8 cellular contexts compared by ENCODE assay signal in genomic region chr11:57456960-57457642, GRCh38. TPM values are rescaled to one million over a fixed set of nuclear protein-coding genes. Genes with fewer than 3 reads are reported as not detected.
DNase-seq lines count a peak whose midpoint lies in the region; ATAC-seq, FAIRE-seq and TF ChIP-seq lines count a peak whose summit lies in the region.

No MANE protein-coding gene starts in this region.

- peak; percentile 48 to 77 for ATAC-seq in A549
- peak; percentile 48 for ATAC-seq in GM18505 (IDR thresholded peaks at IDR 0.05; ENCODE audit: unreplicated experiment)
- ATAC-seq in HG03064 (IDR thresholded peaks at IDR 0.05; ENCODE audit: low read depth, unreplicated experiment): peak; percentile 65

- no peak for TF ChIP-seq EP300 in A549 (IDR thresholded peaks at IDR 0.05)

- H3K27ac ChIP-seq in A549: peak overlapping the region; percentile 81 to 89

- CTCF ChIA-PET in A549 (lab: Yijun Ruan, JAX): interaction anchor here (0.6 to 11.7 kb wide), 47 partner anchors 9 to 1156 kb away, joined by 3 to 228 read pairs (median 7); partner anchors contain the start of genes P2RX3, SLC43A1, SSRP1 and TIMM10

- no peaks in the 10 kb centered on the region for H3K9me3 ChIP-seq in A549

- TF ChIP-seq CTCF in A549 (IDR thresholded peaks at IDR 0.05): peak; percentile 86

- DNase-seq in A549 (ENCODE audit: low read depth in 1 of 2, low spot score in 1 of 2) (peak; percentile 80 to 91), NCI-H2196 treated with DMSO at 0.1 percent for 48 hours (lab: John Stamatoyannopoulos, UW; ENCODE audit: unreplicated experiment) (peak; percentile 69), cerebellar nuclear complex (lab: John Stamatoyannopoulos, UW) (peak; percentile 47 to 76), left kidney (ENCODE audit: low read depth, low spot score) (peak; percentile 92)
- DNase-seq in activated CD4-positive, alpha-beta T cell treated with anti-CD3 and anti-CD28 coated beads for 1 hour: peak; percentile 55
- DNase-seq in stimulated activated CD4-positive, alpha-beta T cell treated with anti-CD3 and anti-CD28 coated beads, Interleukin-4, amount 100 ng/mL, for 24 hours: peak; percentile 77

- H3K4me3 ChIP-seq in A549: no peak overlapping the region

- TF ChIP-seq POLR2A in A549 (IDR thresholded peaks at IDR 0.05; ENCODE audit: low read length) (no peak), GM18505 (IDR thresholded peaks at IDR 0.05; ENCODE audit: borderline replicate concordance, extremely low read depth, insufficient read depth, insufficient read length) (no peak)

- peak; percentile 89 to 90 for TF ChIP-seq RAD21 in A549 (conservative IDR thresholded peaks at IDR 0.05 in 1 of 2, IDR thresholded peaks at IDR 0.05 in 1 of 2)

- no peak for FAIRE-seq in A549 (lab: Jason Lieb, UNC)

- POLR2A ChIA-PET in A549 (lab: Yijun Ruan, JAX): interaction anchor here (0.6 to 0.8 kb wide), 2 partner anchors 17 to 99 kb away, joined by 3 to 8 read pairs; no protein-coding TSS in a partner anchor

- H3K4me1 ChIP-seq in A549: peaks cover 39% of the 10 kb centered on the region

- peak overlapping the region; percentile 90 for H3K4me2 ChIP-seq in A549

- WGBS in A549 (ENCODE audit: missing lambda C conversion rate): 17% methylated on average over 14 of the region's 19 CpGs

TF ChIP-seq in A549, 52 proteins besides CTCF, POLR2A, EP300 and RAD21:
- TF ChIP-seq ATOH8 (CRISPR knock-in tag; IDR thresholded peaks at IDR 0.05; ENCODE audit: low read depth) (no peak), TP53 (CRISPR knock-in tag; IDR thresholded peaks at IDR 0.05) (no peak), FOSL2 (IDR thresholded peaks at IDR 0.05) (no peak), FOSL2 (CRISPR knock-in tag; IDR thresholded peaks at IDR 0.05) (peak; percentile 18; the same call in 1 of the 2 replicates), HOXA7 (CRISPR knock-in tag; IDR thresholded peaks at IDR 0.05) (no peak), KDM1A (IDR thresholded peaks at IDR 0.05; ENCODE audit: low read depth) (no peak), HOXB5 (CRISPR knock-in tag; IDR thresholded peaks at IDR 0.05) (0 out of 2 replicates have a peak, but pooled peaks have one; percentile 2), RCOR1 (IDR thresholded peaks at IDR 0.05; ENCODE audit: low read depth, low read length) (no peak), SMC3 (IDR thresholded peaks at IDR 0.05) (peak; percentile 88), RARB (CRISPR knock-in tag; IDR thresholded peaks at IDR 0.05) (no peak)

RNA-seq across cellular contexts. Expression of gene RTN4RL2, which starts 3.2 kb away (rescaled TPM):
- polyA plus RNA-seq in A549 (2011; rRNA removed) (9.2 and 10.6 TPM in 2 replicates), A549 (2017; fragmentation: RNase III; extraction: RNeasy Plus Mini Kit Qiagen cat#74134 plus additional on column Dnase treatment) (23.7 to 27.4 TPM (median 25.8 TPM) in 3 replicates)
- 60.9 and 116 TPM in 2 replicates for polyA plus RNA-seq in A549 (2012; cell fraction: cytosol; rRNA removed)
- 56.5 and 87.5 TPM in 2 replicates for polyA plus RNA-seq in A549 (2012; cell fraction: nucleus; rRNA removed)
- 4.1 and 8.9 TPM in 2 replicates for polyA minus RNA-seq in A549 (2011; rRNA and poly(A)+ RNA removed)

RNA-seq across cellular contexts. Expression of gene SLC43A3, which starts 30.2 kb away (rescaled TPM):
- polyA plus RNA-seq in A549 (2011; rRNA removed) (0.30 TPM in 2 replicates), A549 (2017; fragmentation: RNase III; extraction: RNeasy Plus Mini Kit Qiagen cat#74134 plus additional on column Dnase treatment) (0.12 to 0.22 TPM (median 0.13 TPM) in 3 replicates)
- polyA plus RNA-seq in A549 (2012; cell fraction: cytosol; rRNA removed): 0.19 and 0.30 TPM in 2 replicates
- polyA plus RNA-seq in A549 (2012; cell fraction: nucleus; rRNA removed): 0.52 and 1.5 TPM in 2 replicates
- polyA minus RNA-seq in A549 (2011; rRNA and poly(A)+ RNA removed): 0.33 and 0.83 TPM in 2 replicates

RNA-seq across cellular contexts. Expression of gene SLC43A1, which starts 58.4 kb away (rescaled TPM):
- 4.6 and 5.3 TPM in 2 replicates for polyA plus RNA-seq in A549 (2011; rRNA removed)
- 3.5 and 4.4 TPM in 2 replicates for polyA plus RNA-seq in A549 (2012; cell fraction: cytosol; rRNA removed)
- 8.6 and 10.7 TPM in 2 replicates for polyA plus RNA-seq in A549 (2012; cell fraction: nucleus; rRNA removed)
- 1.0 to 1.3 TPM (median 1.1 TPM) in 3 replicates for polyA plus RNA-seq in A549 (2017; fragmentation: RNase III; extraction: RNeasy Plus Mini Kit Qiagen cat#74134 plus additional on column Dnase treatment)
- polyA minus RNA-seq in A549 (2011; rRNA and poly(A)+ RNA removed): 8.3 and 8.7 TPM in 2 replicates
